ENCODE assay signal across 8 cellular contexts in genomic region chr5:172455511-172456061, GRCh38. TPM values are rescaled to one million over a fixed set of nuclear protein-coding genes. Genes with fewer than 3 reads are reported as not detected.
DNase-seq lines count a peak whose midpoint lies in the region; ATAC-seq and TF ChIP-seq lines count a peak whose summit lies in the region.

No MANE protein-coding gene starts in this region.

- ATAC-seq in Right ventricle myocardium superior (ENCODE audit: poor library complexity) (peak; percentile 6), lower lobe of right lung (peak in 1 of 2 donors; percentile 27), aorta (ENCODE audit: low FRiP score) (peak; percentile 30), left colon (no peak), HG03139 (IDR thresholded peaks at IDR 0.05; ENCODE audit: unreplicated experiment) (no peak)

- H3K4me1 ChIP-seq in right atrium auricular region (peaks cover 0 to 35% of the 10 kb centered on the region in 2 donors), mammary epithelial cell (ENCODE audit: insufficient read depth, low read length) (peaks cover 21% of the 10 kb centered on the region), lower lobe of right lung (peaks cover 42% of the 10 kb centered on the region), aorta (ENCODE audit: control insufficient read depth in 1 of 2, insufficient read depth in 2 of 2, low read length in 2 of 2) (no peaks in the 10 kb centered on the region)

- no peaks in the 10 kb centered on the region for H3K9me3 ChIP-seq in right atrium auricular region
- H3K9me3 ChIP-seq in mammary epithelial cell (replicated peaks; ENCODE audit: insufficient read depth, low read length), result no peaks in the 10 kb centered on the region
- H3K9me3 ChIP-seq in lower lobe of right lung, result no peaks in the 10 kb centered on the region
- no peaks in the 10 kb centered on the region for H3K9me3 ChIP-seq in aorta (ENCODE audit: control insufficient read depth, low read length)

- H3K4me2 ChIP-seq in mammary epithelial cell (ENCODE audit: insufficient read depth, low read depth, low read length), result no peak overlapping the region

- dilution Hi-C loops in mammary epithelial cell (cut with HindIII; ENCODE audit: low sequenced_read_pairs), result no loop called here

- BruUV-seq in mammary epithelial cell (replicated peaks; lab: Mats Ljungman, UMichigan), result no TSS peak

- WGBS in mammary epithelial cell (ENCODE audit: low coverage, missing lambda C conversion rate), result 40% methylated on average over 13 of the region's 13 CpGs
- WGBS in aorta, 2 donors, result 33 to 54% methylated on average over 13 of the region's 13 CpGs

- H3K27me3 ChIP-seq in right atrium auricular region (no peaks in the 10 kb centered on the region), mammary epithelial cell (ENCODE audit: insufficient read depth, low read length) (no peaks in the 10 kb centered on the region), lower lobe of right lung (ENCODE audit: low read depth) (no peaks in the 10 kb centered on the region), aorta (ENCODE audit: control insufficient read depth in 1 of 2, insufficient read depth in 2 of 2, low read length in 1 of 2) (no peaks in the 10 kb centered on the region)

- in situ Hi-C loops in mammary epithelial cell (cut with MboI; ENCODE audit: low sequenced_read_pairs in 2 of 2), result no loop called here

- CTCF ChIA-PET in mammary epithelial cell (lab: Charles Lee; ENCODE audit: low non-redundant PET), result no interaction called here

- intact Hi-C loops in Right ventricle myocardium superior (cut with DNase I) (no loop called here), mammary epithelial cell (cut with micrococcal nuclease) (no loop called here), lower lobe of right lung (cut with DNase I) (no loop called here), aorta (cut with DNase I) (loop anchor here in 1 of 2 donors (10.0 kb wide), 1 partner anchor 499 kb away; the partner anchor contains the start of gene RPL26L1), left colon (cut with DNase I, micrococcal nuclease) (no loop called here)

- H3K27ac ChIP-seq in right atrium auricular region (no peak overlapping the region), mammary epithelial cell (ENCODE audit: insufficient read depth, low read depth, low read length) (no peak overlapping the region), lower lobe of right lung (no peak overlapping the region), aorta (ENCODE audit: low read depth in 1 of 2, low read length in 2 of 2) (no peak overlapping the region)

- no peaks in the 10 kb centered on the region for H4K20me1 ChIP-seq in mammary epithelial cell (ENCODE audit: insufficient read depth, low read length)

- TF ChIP-seq CTCF in right atrium auricular region (IDR thresholded peaks at IDR 0.05) (no peak), mammary epithelial cell (conservative IDR thresholded peaks at IDR 0.05 in 1 of 2, IDR thresholded peaks at IDR 0.05 in 1 of 2; ENCODE audit: extremely low read depth in 1 of 2, insufficient read depth in 1 of 2, low read depth in 1 of 2, low read length in 2 of 2) (no peak), lower lobe of right lung (IDR thresholded peaks at IDR 0.05) (no peak)

- no peak overlapping the region for H3K9ac ChIP-seq in mammary epithelial cell (ENCODE audit: insufficient read depth, low read length)

- H3K36me3 ChIP-seq in right atrium auricular region, result no peaks in the 10 kb centered on the region
- H3K36me3 ChIP-seq in mammary epithelial cell (ENCODE audit: insufficient read depth, low read length), result no peaks in the 10 kb centered on the region
- H3K36me3 ChIP-seq in lower lobe of right lung, result no peaks in the 10 kb centered on the region
- no peaks in the 10 kb centered on the region for H3K36me3 ChIP-seq in aorta (ENCODE audit: control insufficient read depth in 1 of 2, insufficient read depth in 2 of 2, low read length in 1 of 2)

- H3K4me3 ChIP-seq in right atrium auricular region, result no peak overlapping the region
- H3K4me3 ChIP-seq in mammary epithelial cell (replicated peaks in 1 of 3; ENCODE audit: insufficient read depth in 1 of 3, low read depth in 2 of 3, low read length in 3 of 3), result no peak overlapping the region
- H3K4me3 ChIP-seq in lower lobe of right lung, result peak overlapping the region; percentile 59
- H3K4me3 ChIP-seq in aorta (ENCODE audit: low read length in 2 of 2), result no peak overlapping the region

- peak overlapping the region; percentile 54 for H2AFZ ChIP-seq in mammary epithelial cell (ENCODE audit: low read depth, low read length)

- no peak for DNase-seq in Right ventricle myocardium superior
- DNase-seq in right atrium auricular region (ENCODE audit: low spot score), result no peak
- no peak for DNase-seq in mammary epithelial cell
- no peak for DNase-seq in lower lobe of right lung
- peak; percentile 69 to 85 for DNase-seq in aorta
- DNase-seq in NCI-H2196 (lab: John Stamatoyannopoulos, UW; ENCODE audit: unreplicated experiment), result no peak
- no peak for DNase-seq in left colon

- peaks cover 14% of the 10 kb centered on the region for H3K79me2 ChIP-seq in mammary epithelial cell (ENCODE audit: insufficient read depth, low read length)

RNA-seq across cellular contexts. Expression of gene SH3PXD2B, which starts 1.3 kb away (rescaled TPM):
- 5.3 TPM for total RNA-seq in Right ventricle myocardium superior
- 10 to 100 TPM in 1 of 2 donors, 1 to 10 TPM in 1; 7.2 to 13.9 TPM for total RNA-seq in right atrium auricular region
- total RNA-seq in mammary epithelial cell, result 10 to 100 TPM; 19.2 to 25.1 TPM
- 14.1 TPM for polyA plus RNA-seq in mammary epithelial cell
- polyA minus RNA-seq in mammary epithelial cell, result 33.7 TPM
- 49.8 TPM for total RNA-seq in lower lobe of right lung
- 10 to 100 TPM; 43.3 to 69.1 TPM for total RNA-seq in aorta
- 1 to 10 TPM; 4.5 to 7.3 TPM for polyA plus RNA-seq in aorta
- total RNA-seq in left colon, result 10 to 100 TPM; 11.1 to 12.6 TPM

Comparison
In these comparisons a context has a peak if more than half of its experiments do, and no peak if none do; other contexts are left out.
1. ATAC-seq: peak in Right ventricle myocardium superior (single experiment) and aorta (single experiment); none in left colon (single experiment) and HG03139 (single experiment).
2. DNase-seq: peak in aorta (2 of 2); none in Right ventricle myocardium superior (single experiment), right atrium auricular region (single experiment), mammary epithelial cell (single experiment), lower lobe of right lung (single experiment), NCI-H2196 (single experiment) and left colon (0 of 2).